ENCODE assay signal across 1 cellular context in genomic region chr17:47704116-47704515, GRCh38.
TF ChIP-seq lines count a peak whose summit lies in the region.

No MANE protein-coding gene starts in this region.

TF ChIP-seq in K562, 482 proteins besides CTCF, POLR2A, EP300 and RAD21:
- TF ChIP-seq CHD4 (IDR thresholded peaks at IDR 0.05; ENCODE audit: insufficient read depth, insufficient replicate concordance, low read depth, low read length, poor library complexity, severe bottlenecking) (peak; percentile 8), KDM5B (IDR thresholded peaks at IDR 0.05; ENCODE audit: insufficient replicate concordance, low read depth, low read length) (no peak)
TF ChIP-seq in K562: peak in this region for 1.
